In the genomic region with DNA sequence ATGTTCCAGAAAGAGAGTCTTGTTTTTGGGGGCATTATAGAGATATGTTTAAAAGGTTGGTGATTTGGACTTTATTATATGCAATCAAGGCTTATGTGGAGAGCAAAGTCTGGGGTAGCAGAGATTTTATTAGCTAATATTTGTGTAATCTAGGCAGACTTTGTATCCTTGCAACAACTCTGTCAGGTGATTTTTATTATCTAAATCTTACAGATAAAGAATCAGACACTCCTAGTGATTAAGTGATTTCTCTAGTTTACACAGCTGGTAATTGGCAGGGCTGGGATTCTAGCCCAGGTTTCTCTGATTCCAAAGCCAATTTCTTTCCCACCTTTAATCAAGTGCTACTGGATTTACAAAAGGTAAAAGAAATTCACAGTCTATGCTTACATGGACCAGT, we compare ENCODE assay signal across 20 cellular contexts. TPM values are rescaled to one million over a fixed set of nuclear protein-coding genes. Genes with fewer than 3 reads are reported as not detected.
DNase-seq lines count a peak whose midpoint lies in the region; ATAC-seq and TF ChIP-seq lines count a peak whose summit lies in the region.
"Had no signal": no experiment of that assay in that cellular context is flagged by ENCODE, and none has a peak within 500 bp of the region (broad histone marks: within the 10 kb centered on the region; RNA-seq: fewer than 3 reads in every experiment).

No MANE protein-coding gene starts in this region.

- no peaks in the 10 kb centered on the region for H3K27me3 Mint-ChIP-seq in MCF 10A (ENCODE audit: insufficient read depth, unreplicated experiment)
- H3K27me3 Mint-ChIP-seq: CD4-positive, alpha-beta T cell had no signal

- no peak overlapping the region for H3K4me3 ChIP-seq in RWPE2 (ENCODE audit: severe bottlenecking)
- H3K4me3 ChIP-seq in transverse colon, result no peak overlapping the region
- no peak overlapping the region for H3K4me3 ChIP-seq in PC-3 (ENCODE audit: low read length)
- H3K4me3 ChIP-seq: GM23338, HAP-1 had no signal

- H3K36me3 Mint-ChIP-seq in MCF 10A (ENCODE audit: insufficient read depth, unreplicated experiment), result peaks cover 6% of the 10 kb centered on the region

- BruUV-seq in PC-3 (replicated peaks; lab: Mats Ljungman, UMichigan) (no TSS peak), MCF 10A (replicated peaks; lab: Mats Ljungman, UMichigan) (no TSS peak)

- in situ Hi-C loops in transverse colon (cut with MboI; ENCODE audit: low pct_ligation_motif_present in 1 of 4, low pct_unique_long_range_greater_than_20kb in 1 of 4, low sequenced_read_pairs in 3 of 4), result no loop called here

- CTCF ChIA-PET in PC-3 (lab: Charles Lee), result no interaction called here
- CTCF ChIA-PET in MCF 10A (lab: Yijun Ruan, JAX), result interaction anchor here (0.5 to 0.7 kb wide), 2 partner anchors 336 to 926 kb away, joined by 3 to 4 read pairs; no protein-coding TSS in a partner anchor

- H3K9me2 ChIP-seq in PC-3 (replicated peaks; ENCODE audit: low read length), result no peaks in the 10 kb centered on the region

- DNase-seq in NCI-H146 (lab: John Stamatoyannopoulos, UW) (peak; percentile 25), RWPE2 (ENCODE audit: low spot score) (no peak), left lobe of liver (ENCODE audit: low spot score) (no peak), transverse colon (peak; percentile 18), PC-3 (no peak), MCF 10A (ENCODE audit: unreplicated experiment) (no peak)
- DNase-seq: CD4-positive, alpha-beta T cell; DND-41; IMR-90; NCI-H1436 treated with DMSO at 0.1 percent for 48 hours; NCI-H2029 treated with DMSO at 0.1 percent for 48 hours; NCI-H226; NCI-H510A treated with DMSO at 0.1 percent for 48 hours; NCI-H748 treated with DMSO at 0.1 percent for 48 hours; Right ventricle myocardium superior had no signal

- H3K27ac ChIP-seq in RWPE2 (ENCODE audit: poor library complexity, severe bottlenecking) (peak overlapping the region; percentile 91), transverse colon (peak overlapping the region in 2 of 4 donors; percentile 13 to 23), PC-3 (ENCODE audit: low read length) (no peak overlapping the region)
- H3K27ac ChIP-seq: HL-60, KMS-11 had no signal

- no peak for TF ChIP-seq POLR2A in transverse colon (IDR thresholded peaks at IDR 0.05)

- no peak overlapping the region for H2AFZ ChIP-seq in PC-3 (ENCODE audit: low read length)
- H2AFZ ChIP-seq: GM23338 had no signal

- no peaks in the 10 kb centered on the region for H3F3A ChIP-seq in PC-3 (ENCODE audit: low read length, unreplicated experiment)

- ATAC-seq in RWPE2 (ENCODE audit: low read depth) (no peak), left lobe of liver (peak; percentile 71), PC-3 (no peak), GM18502 (IDR thresholded peaks at IDR 0.05; ENCODE audit: poor library complexity, unreplicated experiment) (no peak)
- ATAC-seq: GM23338 had no signal

- H3K36me3 ChIP-seq in RWPE2 (ENCODE audit: low read depth) (no peaks in the 10 kb centered on the region), transverse colon (no peaks in the 10 kb centered on the region), PC-3 (ENCODE audit: low read depth, low read length) (no peaks in the 10 kb centered on the region)
- H3K36me3 ChIP-seq: HAP-1 had no signal

- H3K4me2 ChIP-seq in PC-3 (ENCODE audit: low read length), result no peak overlapping the region
- H3K4me2 ChIP-seq: GM23338, KMS-11 had no signal

- intact Hi-C loops in transverse colon (cut with DNase I; ENCODE audit: low total_unique reads) (no loop called here), PC-3 (cut with micrococcal nuclease) (loop anchor here (10.0 kb wide), 1 partner anchor 137 kb away; no protein-coding TSS in a partner anchor), MCF 10A (cut with micrococcal nuclease) (no loop called here)

- TF ChIP-seq CTCF in RWPE2 (IDR thresholded peaks at IDR 0.05; ENCODE audit: poor library complexity, severe bottlenecking) (no peak), transverse colon (IDR thresholded peaks at IDR 0.05) (no peak), PC-3 (conservative IDR thresholded peaks at IDR 0.05; ENCODE audit: low read depth, low read length) (no peak), MCF 10A (IDR thresholded peaks at IDR 0.05; ENCODE audit: unreplicated experiment) (no peak)

- H3K9me3 ChIP-seq in RWPE2 (ENCODE audit: severe bottlenecking), result no peaks in the 10 kb centered on the region
- H3K9me3 ChIP-seq in transverse colon, result no peaks in the 10 kb centered on the region
- no peaks in the 10 kb centered on the region for H3K9me3 ChIP-seq in PC-3 (ENCODE audit: low read length)
- H3K9me3 ChIP-seq: HAP-1 had no signal

- H4K20me1 ChIP-seq in PC-3 (ENCODE audit: low read length), result no peaks in the 10 kb centered on the region

- no peaks in the 10 kb centered on the region for H3K79me2 ChIP-seq in PC-3 (ENCODE audit: low read length)

- no peak overlapping the region for H3K9ac ChIP-seq in PC-3 (ENCODE audit: low read length)
- H3K9ac ChIP-seq: KMS-11 had no signal

- no peak for TF ChIP-seq EP300 in transverse colon (IDR thresholded peaks at IDR 0.05; ENCODE audit: low read depth)

- POLR2A ChIA-PET in PC-3 (lab: Charles Lee; ENCODE audit: unreplicated experiment) (no interaction called here), MCF 10A (lab: Yijun Ruan, JAX) (no interaction called here)

- H3K27ac Mint-ChIP-seq in MCF 10A (ENCODE audit: low read depth, unreplicated experiment), result no peak overlapping the region
- H3K27ac Mint-ChIP-seq: CD4-positive, alpha-beta T cell; GM23338 had no signal

- H3K27me3 ChIP-seq in RWPE2 (ENCODE audit: insufficient read depth, poor library complexity, severe bottlenecking) (no peaks in the 10 kb centered on the region), transverse colon (no peaks in the 10 kb centered on the region), PC-3 (ENCODE audit: low read length) (no peaks in the 10 kb centered on the region)

- H3K4me1 ChIP-seq in RWPE2 (ENCODE audit: insufficient read depth, poor library complexity, severe bottlenecking) (peaks cover 31% of the 10 kb centered on the region), transverse colon (peaks cover 0 to 29% (median 12%) of the 10 kb centered on the region in 4 donors), PC-3 (ENCODE audit: insufficient read depth, low read length) (peaks cover 33% of the 10 kb centered on the region)
- H3K4me1 ChIP-seq: HAP-1 had no signal

- peaks cover 6% of the 10 kb centered on the region for H3K9me3 Mint-ChIP-seq in MCF 10A (ENCODE audit: unreplicated experiment)
- H3K9me3 Mint-ChIP-seq: CD4-positive, alpha-beta T cell; GM23338 had no signal

- peaks cover 20% of the 10 kb centered on the region for H3K4me1 Mint-ChIP-seq in MCF 10A (ENCODE audit: insufficient read depth, unreplicated experiment)

- H3K4me3 Mint-ChIP-seq in MCF 10A (ENCODE audit: unreplicated experiment), result no peak overlapping the region
- H3K4me3 Mint-ChIP-seq: CD4-positive, alpha-beta T cell; GM23338 had no signal

RNA-seq across cellular contexts. Expression of gene NCK2, which starts 33.3 kb away (rescaled TPM):
- total RNA-seq in left lobe of liver (6.3 TPM), transverse colon (10 to 100 TPM; 42.2 to 74.1 (median 59.9) TPM), PC-3 (2014; rRNA removed) (45.4 and 68.8 TPM in 2 replicates), MCF 10A (2022) (35.3 and 36.5 TPM in 2 replicates)

Comparison
In these comparisons a context has a peak if more than half of its experiments do, and no peak if none do; other contexts are left out.
1. DNase-seq: peak in NCI-H146 (single experiment) and transverse colon (single experiment); none in RWPE2 (single experiment), left lobe of liver (single experiment), PC-3 (single experiment) and MCF 10A (single experiment).